ENCODE assay signal across 13 cellular contexts in the genomic region with DNA sequence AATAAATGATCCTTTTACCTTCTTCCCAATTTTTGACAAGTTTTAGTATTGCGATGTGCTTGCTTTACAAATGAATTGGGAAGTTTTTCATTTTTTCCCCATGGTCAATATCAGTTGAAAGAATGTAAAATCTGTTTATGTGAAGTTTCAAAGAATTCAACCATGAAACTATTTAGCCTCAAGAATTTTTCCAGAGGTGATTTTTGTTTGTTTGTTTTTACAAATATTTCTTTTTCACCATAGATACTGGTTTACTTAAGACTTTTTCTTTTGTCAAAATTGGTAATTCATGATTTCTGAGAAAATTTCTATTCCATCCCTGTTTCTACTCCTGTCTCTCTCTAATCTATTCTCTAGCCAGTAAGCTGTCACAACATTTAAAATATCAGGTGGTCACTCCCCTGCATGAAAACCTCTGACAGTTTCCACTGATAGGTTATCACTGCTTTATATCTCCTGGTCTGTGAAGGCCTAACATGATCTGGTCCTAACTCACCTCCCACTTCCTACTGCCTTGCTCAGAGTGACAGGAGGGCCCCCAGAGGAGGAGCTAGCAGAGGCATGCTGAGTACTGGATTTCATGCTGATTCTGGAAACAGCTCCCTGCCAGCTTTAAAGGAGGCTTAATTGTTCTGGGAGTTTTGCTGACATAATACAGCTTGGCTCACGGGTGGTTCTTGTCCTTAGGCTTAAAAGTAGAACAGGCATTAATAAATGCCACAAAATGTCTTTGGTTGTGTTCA. TPM values are rescaled to one million over a fixed set of nuclear protein-coding genes. Genes with fewer than 3 reads are reported as not detected.
A peak's percentile ranks its signal among the peaks of the same experiment; 100 is the strongest.
DNase-seq lines count a peak whose midpoint lies in the region; ATAC-seq and TF ChIP-seq lines count a peak whose summit lies in the region.
"Had no signal": no experiment of that assay in that cellular context is flagged by ENCODE, and none has a peak within 500 bp of the region (broad histone marks: within the 10 kb centered on the region; RNA-seq: fewer than 3 reads in every experiment).

No MANE protein-coding gene starts in this region.

- no peaks in the 10 kb centered on the region; the same call in 1 of the 2 replicates for H3K36me3 ChIP-seq in SJCRH30
- H3K36me3 ChIP-seq: ascending aorta had no signal

- no peaks in the 10 kb centered on the region for H3K9me3 ChIP-seq in SJCRH30 (replicated peaks)
- H3K9me3 ChIP-seq: ascending aorta, testis had no signal

- H3K4me3 ChIP-seq in epithelial cell of esophagus (ENCODE audit: low read length): no peak overlapping the region
- no peak overlapping the region for H3K4me3 ChIP-seq in SJCRH30
- H3K4me3 ChIP-seq: ascending aorta, PC-9, testis had no signal

- DNase-seq in HCEC 1CT: peak; percentile 6
- DNase-seq in NCI-H345 treated with DMSO at 0.1 percent for 48 hours (lab: John Stamatoyannopoulos, UW; ENCODE audit: unreplicated experiment): peak; percentile 10
- peak; percentile 35 for DNase-seq in epithelial cell of esophagus (ENCODE audit: low read depth)
- DNase-seq in omental fat pad (ENCODE audit: low spot score): no peak
- DNase-seq in NCI-H526 treated with DMSO at 0.1 percent for 48 hours (lab: John Stamatoyannopoulos, UW): no peak
- no peak for DNase-seq in SJCRH30
- no peak for DNase-seq in kidney glomerular epithelial cell (lab: John Stamatoyannopoulos, UW)
- no peak for DNase-seq in activated CD4-positive, alpha-beta T cell treated with anti-CD3 and anti-CD28 coated beads, Interleukin-2, amount 50 U/mL, for 48 hours
- DNase-seq: NCI-H187 treated with DMSO at 0.1 percent for 48 hours, PC-9, testis had no signal

- TF ChIP-seq CTCF in epithelial cell of esophagus (IDR thresholded peaks at IDR 0.05; ENCODE audit: insufficient read depth, low read depth, low read length, missing control alignments) (no peak), omental fat pad (IDR thresholded peaks at IDR 0.05) (no peak)

- ATAC-seq in omental fat pad (ENCODE audit: low FRiP score): peak; percentile 73

- no peaks in the 10 kb centered on the region for H3K4me1 ChIP-seq in SJCRH30
- H3K4me1 ChIP-seq: testis had no signal

- H3K27ac ChIP-seq in SJCRH30: no peak overlapping the region
- H3K27ac ChIP-seq: ascending aorta, PC-9, testis had no signal

- H3K27me3 ChIP-seq in SJCRH30: 0 out of 2 replicates have a peak, but pooled peaks cover 5% of the 10 kb centered on the region
- H3K27me3 ChIP-seq: ascending aorta, testis had no signal

RNA-seq across cellular contexts. Expression of a gene that starts 7.6 kb away (rescaled TPM):
- total RNA-seq in omental fat pad: not detected
- total RNA-seq in SJCRH30 (2014; rRNA removed; shearing (Covaris generic)): not detected in 2 replicates
- total RNA-seq: ascending aorta, mononuclear cell, PC-9 had no signal

RNA-seq across cellular contexts. Expression of a gene that starts 14.5 kb away (rescaled TPM):
- 100 to 1,000 TPM in 3 of 4 donors, 10 to 100 TPM in 1; 92.8 to 402 (median 260) TPM for total RNA-seq in omental fat pad
- 1.0 and 1.5 TPM in 2 replicates for total RNA-seq in SJCRH30 (2014; rRNA removed; shearing (Covaris generic))

Comparison
In these comparisons a context has a peak if more than half of its experiments do, and no peak if none do; other contexts are left out.
1. DNase-seq: peak in HCEC 1CT (single experiment), NCI-H345 treated with DMSO at 0.1 percent for 48 hours (single experiment) and epithelial cell of esophagus (single experiment); none in omental fat pad (single experiment), NCI-H526 treated with DMSO at 0.1 percent for 48 hours (single experiment), SJCRH30 (0 of 2), kidney glomerular epithelial cell (single experiment) and activated CD4-positive, alpha-beta T cell treated with anti-CD3 and anti-CD28 coated beads, Interleukin-2, amount 50 U/mL, for 48 hours (0 of 2).
2. RNA of a gene that starts 14.5 kb away (total RNA-seq): 92.8 to 402 TPM in omental fat pad; 1.0 to 1.5 TPM in SJCRH30; every median in the first group is over 10 times any median in the second.